In the genomic region with DNA sequence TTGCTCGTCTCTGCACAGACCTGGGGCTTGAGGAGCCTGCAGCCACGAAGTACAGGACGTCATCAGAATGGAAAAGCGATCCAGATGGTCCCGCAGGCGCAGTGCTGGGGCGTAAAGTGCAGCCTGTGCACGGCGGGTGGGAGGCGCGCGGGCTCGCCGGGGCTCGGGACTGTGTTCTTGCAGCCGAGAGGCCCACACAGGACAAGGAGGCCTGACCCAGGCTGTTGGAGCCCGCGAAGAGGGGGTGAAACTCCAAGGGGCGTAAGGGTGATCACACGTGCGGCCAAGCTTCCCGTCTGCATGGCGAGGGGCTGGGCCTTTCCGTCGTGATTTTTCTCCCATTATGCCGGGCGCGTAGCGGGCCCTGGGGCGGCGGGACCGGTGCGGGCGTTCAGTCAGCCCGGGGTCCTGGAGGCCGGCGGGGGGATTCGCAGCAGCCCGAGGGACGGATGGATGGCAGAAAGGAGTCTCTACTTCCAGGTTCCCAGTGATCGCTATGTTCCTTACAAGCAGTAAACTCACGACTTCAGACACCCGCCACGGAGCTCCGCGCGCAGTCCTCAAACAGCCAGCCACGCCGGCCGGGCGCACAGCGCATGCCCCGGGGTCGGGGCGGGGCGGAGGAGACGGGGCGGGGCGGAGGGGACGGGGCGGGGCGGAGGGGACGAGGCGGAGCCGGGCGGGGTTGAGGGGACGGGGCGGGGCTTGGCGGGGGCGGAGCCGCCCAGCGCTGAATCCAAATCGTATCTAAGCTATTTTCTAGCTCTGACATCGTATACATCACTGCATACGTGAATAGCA, we compare ENCODE assay signal across 8 cellular contexts.
DNase-seq lines count a peak whose midpoint lies in the region; ATAC-seq and TF ChIP-seq lines count a peak whose summit lies in the region.

No MANE protein-coding gene starts in this region.

- H3K4me1 Mint-ChIP-seq in naive thymus-derived CD8-positive, alpha-beta T cell, result peaks cover 16 to 41% (median 27%) of the 10 kb centered on the region in 4 donors
- H3K4me1 Mint-ChIP-seq in stimulated activated effector memory CD8-positive, alpha-beta T cell treated with anti-CD3 and anti-CD28 coated beads, Interleukin-12 subunit alpha, Interleukin-12 subunit beta, amount 100 ng/mL, for 72 hours, result peaks cover 17% of the 10 kb centered on the region

- peak overlapping the region; percentile 99 for H3K4me2 ChIP-seq in fibroblast of lung (ENCODE audit: extremely low read depth, insufficient read depth, low read length)

- H4K20me1 ChIP-seq in fibroblast of lung (ENCODE audit: control insufficient read depth, extremely low read depth, insufficient read depth, low read length), result no peaks in the 10 kb centered on the region

- TF ChIP-seq POLR2A in Peyer's patch (IDR thresholded peaks at IDR 0.05), result peak in 1 of 2 donors; percentile 31

- peaks cover 12% of the 10 kb centered on the region for H3K79me2 ChIP-seq in fibroblast of lung (ENCODE audit: control insufficient read depth, insufficient read depth, low read length)

- peak overlapping the region; percentile 85 for H2AFZ ChIP-seq in fibroblast of lung (ENCODE audit: low read length)

- H3K4me1 ChIP-seq in Peyer's patch (peaks cover 0 to 19% (median 1%) of the 10 kb centered on the region in 4 donors), fibroblast of lung (ENCODE audit: control insufficient read depth, extremely low read depth, insufficient read depth, low read length) (peaks cover 7% of the 10 kb centered on the region)

- H3K4me3 ChIP-seq in Peyer's patch, result peak overlapping the region; percentile 45 to 77 (median 65)
- peak overlapping the region; percentile 66 to 87 (median 84) for H3K4me3 ChIP-seq in fibroblast of lung (replicated peaks in 1 of 4; ENCODE audit: control extremely low read depth in 1 of 4, insufficient read depth in 1 of 4, low read depth in 3 of 4, low read length in 4 of 4)

- H3K9me3 ChIP-seq in Peyer's patch, result no peaks in the 10 kb centered on the region
- no peaks in the 10 kb centered on the region for H3K9me3 ChIP-seq in fibroblast of lung (ENCODE audit: control insufficient read depth, insufficient read depth, low read depth, low read length)

- H3K27me3 ChIP-seq in Peyer's patch (no peaks in the 10 kb centered on the region), fibroblast of lung (ENCODE audit: control insufficient read depth, insufficient read depth, low read length) (no peaks in the 10 kb centered on the region)

- H3K27ac ChIP-seq in Peyer's patch (peak overlapping the region in 3 of 4 donors; percentile 67 to 85 (median 79)), fibroblast of lung (ENCODE audit: insufficient read depth, low read length) (peak overlapping the region; percentile 85)

- DNase-seq in GM10266 (ENCODE audit: extremely low spot score) (peak; percentile 69), HK-2 (ENCODE audit: unreplicated experiment) (peak; percentile 79), Peyer's patch (peak; percentile 76 to 87 (median 87)), fibroblast of lung (ENCODE audit: low read depth in 2 of 2) (peak; percentile 88 to 89)
- DNase-seq in activated T-helper 1 cell treated with anti-CD3 and anti-CD28 coated beads, Interleukin-2, amount 50 U/mL, for 16 hours (ENCODE audit: low read depth in 1 of 2, low spot score in 1 of 2), result peak; percentile 60 to 72
- peak; percentile 70 to 89 (median 80) for DNase-seq in naive thymus-derived CD8-positive, alpha-beta T cell
- DNase-seq in stimulated activated effector memory CD8-positive, alpha-beta T cell treated with anti-CD3 and anti-CD28 coated beads, Interleukin-12 subunit alpha, Interleukin-12 subunit beta, amount 100 ng/mL, for 72 hours (ENCODE audit: low spot score in 2 of 2), result peak; percentile 69 to 86

- POLR2A ChIA-PET in naive thymus-derived CD8-positive, alpha-beta T cell (lab: Charles Lee), result interaction anchor here (1.0 to 1.6 kb wide), 2 partner anchors 20 to 508 kb away, joined by 3 read pairs; no protein-coding TSS in a partner anchor

- peaks cover 0 to 22% (median 8%) of the 10 kb centered on the region in 9 donors for H3K9me3 Mint-ChIP-seq in naive thymus-derived CD8-positive, alpha-beta T cell
- H3K9me3 Mint-ChIP-seq in stimulated activated effector memory CD8-positive, alpha-beta T cell treated with anti-CD3 and anti-CD28 coated beads, Interleukin-12 subunit alpha, Interleukin-12 subunit beta, amount 100 ng/mL, for 72 hours, result peaks cover 3% of the 10 kb centered on the region

- H3K27me3 Mint-ChIP-seq in naive thymus-derived CD8-positive, alpha-beta T cell, result peaks cover 4 to 29% (median 6%) of the 10 kb centered on the region in 5 donors

- no peaks in the 10 kb centered on the region for H3K36me3 ChIP-seq in Peyer's patch
- H3K36me3 ChIP-seq in fibroblast of lung (ENCODE audit: control insufficient read depth, insufficient read depth, low read length), result peaks cover 2% of the 10 kb centered on the region

- TF ChIP-seq CTCF in GM10266 (IDR thresholded peaks at IDR 0.05; ENCODE audit: control insufficient read depth, insufficient read depth, low read depth, missing control alignments), result no peak
- no peak for TF ChIP-seq CTCF in Peyer's patch (IDR thresholded peaks at IDR 0.05)
- no peak for TF ChIP-seq CTCF in fibroblast of lung (conservative IDR thresholded peaks at IDR 0.05 in 1 of 2, IDR thresholded peaks at IDR 0.05 in 1 of 2; ENCODE audit: low read depth in 1 of 2, low read length in 2 of 2)

- peaks cover 5 to 11% (median 7%) of the 10 kb centered on the region in 3 donors for H3K36me3 Mint-ChIP-seq in naive thymus-derived CD8-positive, alpha-beta T cell
- H3K36me3 Mint-ChIP-seq in stimulated activated effector memory CD8-positive, alpha-beta T cell treated with anti-CD3 and anti-CD28 coated beads, Interleukin-12 subunit alpha, Interleukin-12 subunit beta, amount 100 ng/mL, for 72 hours, result no peaks in the 10 kb centered on the region

- H3K4me3 Mint-ChIP-seq in naive thymus-derived CD8-positive, alpha-beta T cell, result peak overlapping the region; percentile 80 to 92 (median 88)
- peak overlapping the region; percentile 67 for H3K4me3 Mint-ChIP-seq in stimulated activated effector memory CD8-positive, alpha-beta T cell treated with anti-CD3 and anti-CD28 coated beads, Interleukin-12 subunit alpha, Interleukin-12 subunit beta, amount 100 ng/mL, for 72 hours

- peak; percentile 86 to 89 for ATAC-seq in naive thymus-derived CD8-positive, alpha-beta T cell
- peak; percentile 92 for ATAC-seq in stimulated activated effector memory CD8-positive, alpha-beta T cell treated with anti-CD3 and anti-CD28 coated beads, Interleukin-12 subunit alpha, Interleukin-12 subunit beta, amount 100 ng/mL, for 72 hours
- ATAC-seq in GM18870 (IDR thresholded peaks at IDR 0.05; ENCODE audit: unreplicated experiment), result no peak

- peak overlapping the region; percentile 88 for H3K9ac ChIP-seq in fibroblast of lung (ENCODE audit: insufficient read depth, low read length)

- peak overlapping the region; percentile 8 to 89 (median 60) for H3K27ac Mint-ChIP-seq in naive thymus-derived CD8-positive, alpha-beta T cell
- H3K27ac Mint-ChIP-seq in stimulated activated effector memory CD8-positive, alpha-beta T cell treated with anti-CD3 and anti-CD28 coated beads, Interleukin-12 subunit alpha, Interleukin-12 subunit beta, amount 100 ng/mL, for 72 hours, result no peak overlapping the region
